28 cellular contexts compared by ENCODE assay signal in genomic region chr3:192575879-192576506, GRCh38.
"Had no signal": no experiment of that assay in that cellular context is flagged by ENCODE, and none has a peak within 500 bp of the region (broad histone marks: within the 10 kb centered on the region; RNA-seq: fewer than 3 reads in every experiment).

No MANE protein-coding gene starts in this region.

- H3K27ac ChIP-seq: neutrophil, pancreas, psoas muscle, skin epidermis, spleen, suprapubic skin, testis, tibial artery, transverse colon, upper lobe of right lung, uterus had no signal

- DNase-seq: naive thymus-derived CD8-positive, alpha-beta T cell; nephron progenitor cell; nucleus accumbens; pancreas; psoas muscle; right cardiac atrium; spleen; stimulated activated CD4-positive, alpha-beta T cell treated with anti-CD3 and anti-CD28 coated beads, Interleukin-12 subunit alpha, Interleukin-12 subunit beta, amount 100 ng/mL, for 4 hours; stimulated activated CD4-positive, alpha-beta T cell treated with anti-CD3 and anti-CD28 coated beads, Interleukin-1b, Interleukin-23, amount 100 ng/mL, for 48 hours; stimulated activated CD4-positive, alpha-beta T cell treated with anti-CD3 and anti-CD28 coated beads, Interleukin-4, amount 100 ng/mL, for 1 hour; stimulated activated CD4-positive, alpha-beta T cell treated with anti-CD3 and anti-CD28 coated beads, Interleukin-4, amount 100 ng/mL, for 4 hours; stimulated activated CD8-positive, alpha-beta memory T cell treated with anti-CD3 and anti-CD28 coated beads, Interleukin-4, amount 100 ng/mL, for 48 hours; stimulated activated naive CD4-positive, alpha-beta T cell; stimulated activated naive CD8-positive, alpha-beta T cell treated with anti-CD3 and anti-CD28 coated beads, Interleukin-15, amount 100 ng/mL, for 72 hours; stimulated activated naive CD8-positive, alpha-beta T cell treated with anti-CD3 and anti-CD28 coated beads, Interleukin-15, Interleukin-2, amounts not matched to agents 100 U/mL and 50 U/mL, for 24 hours; substantia nigra; testis; tibial artery; transverse colon; upper lobe of right lung; uterus had no signal

- H3K36me3 ChIP-seq: neutrophil, pancreas, spleen, suprapubic skin, tibial artery, transverse colon, upper lobe of right lung, uterus had no signal

- H3K4me1 ChIP-seq: pancreas, psoas muscle, suprapubic skin, testis, tibial artery, transverse colon, upper lobe of right lung, uterus had no signal

- H3K4me3 ChIP-seq: pancreas, psoas muscle, skin epidermis, smooth muscle cell, spleen, suprapubic skin, testis, tibial artery, transverse colon, upper lobe of right lung, uterus had no signal

- ATAC-seq: naive thymus-derived CD8-positive, alpha-beta T cell; natural killer cell treated with Interleukin-12 subunit alpha and Interleukin-12 subunit beta and Interleukin-15 and Interleukin-18, amount 100 ng/mL, for 72 hours; pancreas; psoas muscle; right cardiac atrium; sciatic nerve; stimulated activated memory B cell treated with anti-CD40 and anti-IgM and Interleukin-4, amounts not matched to agents 10 μg/mL and 1 μg/mL and 100 μg/mL, for 72 hours; stimulated activated naive CD8-positive, alpha-beta T cell treated with anti-CD3 and anti-CD28 coated beads, Interleukin-15, amount 100 ng/mL, for 72 hours; stimulated activated naive CD8-positive, alpha-beta T cell treated with anti-CD3 and anti-CD28 coated beads, Interleukin-15, Interleukin-2, amounts not matched to agents 100 U/mL and 50 U/mL, for 24 hours; upper lobe of right lung had no signal

- H3K9me3 ChIP-seq: neutrophil, pancreas, psoas muscle, suprapubic skin, testis, tibial artery, transverse colon, upper lobe of right lung, uterus had no signal

- H3K27me3 ChIP-seq: pancreas, spleen, suprapubic skin, testis, tibial artery, transverse colon, upper lobe of right lung, uterus had no signal

- FAIRE-seq: pancreas had no signal

- H3K4me2 ChIP-seq: smooth muscle cell had no signal
